Comparison of ENCODE assay signal across 1 cellular context in genomic region chr6:108570518-108570917, GRCh38.
TF ChIP-seq lines count a peak whose summit lies in the region.

No MANE protein-coding gene starts in this region.

TF ChIP-seq in A549, 52 proteins besides CTCF, POLR2A, EP300 and RAD21 (continued from another document):
- no peak for TF ChIP-seq NFE2L2 (conservative IDR thresholded peaks at IDR 0.05; ENCODE audit: low read length)
